8 cellular contexts compared by ENCODE assay signal in the genomic region with DNA sequence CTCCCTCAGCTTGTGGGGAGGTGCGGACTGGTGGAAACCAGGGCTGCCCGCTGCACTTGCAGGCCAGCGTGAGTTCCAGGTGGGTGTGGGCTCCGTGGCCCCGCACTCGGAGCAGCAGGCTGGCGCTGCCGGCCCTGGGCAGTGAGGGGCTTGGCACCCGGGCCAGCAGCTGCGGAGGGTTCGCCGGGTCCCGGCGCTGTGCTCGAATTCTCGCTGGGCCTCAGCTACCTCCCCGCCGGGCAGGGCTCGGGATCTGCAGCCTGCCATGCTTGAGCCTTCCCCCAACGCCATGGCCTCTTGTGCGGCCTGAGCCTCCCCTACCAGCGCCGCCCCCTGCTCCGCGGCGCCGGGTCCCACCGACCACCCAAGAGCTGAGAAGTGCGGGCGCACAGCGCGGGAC.
"Had no signal": no experiment of that assay in that cellular context is flagged by ENCODE, and none has a peak within 500 bp of the region (broad histone marks: within the 10 kb centered on the region; RNA-seq: fewer than 3 reads in every experiment).

No MANE protein-coding gene starts in this region.

- FAIRE-seq: G401.6, GM12878, GM12891, GM12892, GM18507, GM19239 had no signal

- H3K4me3 ChIP-seq: GM12878 had no signal

- ATAC-seq: GM12878 had no signal

- DNase-seq: GDM1, GF-D8 had no signal
